ENCODE assay signal across 8 cellular contexts in genomic region chr1:33350611-33351280, GRCh38. TPM values are rescaled to one million over a fixed set of nuclear protein-coding genes. Genes with fewer than 3 reads are reported as not detected.
DNase-seq lines count a peak whose midpoint lies in the region; ATAC-seq and TF ChIP-seq lines count a peak whose summit lies in the region.

No MANE protein-coding gene starts in this region.

- no peak for TF ChIP-seq POLR2A in thyroid gland (IDR thresholded peaks at IDR 0.05)

- peak overlapping the region in 2 of 3 donors; percentile 8 to 57 for H3K4me3 ChIP-seq in thyroid gland (replicated peaks in 1 of 3)

- H3K27ac ChIP-seq in layer of hippocampus (ENCODE audit: low read depth, low read length) (peak overlapping the region; percentile 94), thyroid gland (peak overlapping the region; percentile 84 to 88 (median 85))

- 42 to 51% methylated on average over 6 of the region's 6 CpGs for WGBS in thyroid gland, 2 donors

- CTCF ChIA-PET in activated CD8-positive, alpha-beta memory T cell treated with anti-CD3 and anti-CD28 coated beads, Interleukin-2, amount 10 ng/mL, durations not matched to agents 7 days and 5 days (lab: Charles Lee) = interaction anchor here (1.0 to 3.1 kb wide), 7 partner anchors 9 to 223 kb away, joined by 3 to 17 read pairs (median 4); no protein-coding TSS in a partner anchor

- H3K9me3 ChIP-seq in thyroid gland = no peaks in the 10 kb centered on the region

- DNase-seq in activated CD8-positive, alpha-beta memory T cell treated with anti-CD3 and anti-CD28 coated beads, Interleukin-2, amount 10 ng/mL, durations not matched to agents 7 days and 5 days = no peak
- DNase-seq in activated CD8-positive, alpha-beta memory T cell treated with anti-CD3 and anti-CD28 coated beads, Interleukin-2, amount 50 U/mL, for 48 hours = no peak
- no peak for DNase-seq in activated naive CD8-positive, alpha-beta T cell treated with anti-CD3 and anti-CD28 coated beads, Interleukin-2, amount 10 ng/mL, durations not matched to agents 7 days and 5 days
- DNase-seq in thyroid gland (no peak), cortex of kidney (lab: John Stamatoyannopoulos, UW) (no peak), nucleus accumbens (lab: John Stamatoyannopoulos, UW) (no peak)

- no peaks in the 10 kb centered on the region for H3K27me3 Mint-ChIP-seq in activated CD8-positive, alpha-beta memory T cell treated with anti-CD3 and anti-CD28 coated beads, Interleukin-2, amount 10 ng/mL, durations not matched to agents 7 days and 5 days
- H3K27me3 Mint-ChIP-seq in activated naive CD8-positive, alpha-beta T cell treated with anti-CD3 and anti-CD28 coated beads, Interleukin-2, amount 10 ng/mL, durations not matched to agents 7 days and 5 days = no peaks in the 10 kb centered on the region

- H3K4me3 Mint-ChIP-seq in activated CD8-positive, alpha-beta memory T cell treated with anti-CD3 and anti-CD28 coated beads, Interleukin-2, amount 10 ng/mL, durations not matched to agents 7 days and 5 days = peak overlapping the region; percentile 86
- H3K4me3 Mint-ChIP-seq in activated naive CD8-positive, alpha-beta T cell treated with anti-CD3 and anti-CD28 coated beads, Interleukin-2, amount 10 ng/mL, durations not matched to agents 7 days and 5 days = peak overlapping the region; percentile 84

- TF ChIP-seq CTCF in thyroid gland (IDR thresholded peaks at IDR 0.05) = no peak

- H3K36me3 Mint-ChIP-seq in activated CD8-positive, alpha-beta memory T cell treated with anti-CD3 and anti-CD28 coated beads, Interleukin-2, amount 10 ng/mL, durations not matched to agents 7 days and 5 days = peaks cover 13% of the 10 kb centered on the region
- H3K36me3 Mint-ChIP-seq in activated naive CD8-positive, alpha-beta T cell treated with anti-CD3 and anti-CD28 coated beads, Interleukin-2, amount 10 ng/mL, durations not matched to agents 7 days and 5 days = peaks cover 15% of the 10 kb centered on the region

- ATAC-seq in activated CD8-positive, alpha-beta memory T cell treated with anti-CD3 and anti-CD28 coated beads, Interleukin-2, amount 10 ng/mL, durations not matched to agents 7 days and 5 days = no peak
- no peak for ATAC-seq in activated naive CD8-positive, alpha-beta T cell treated with anti-CD3 and anti-CD28 coated beads, Interleukin-2, amount 10 ng/mL, durations not matched to agents 7 days and 5 days (ENCODE audit: low read depth)
- no peak for ATAC-seq in GM19455 (IDR thresholded peaks at IDR 0.05; ENCODE audit: unreplicated experiment)

- intact Hi-C loops in thyroid gland (cut with DNase I) = no loop called here

- H3K36me3 ChIP-seq in thyroid gland = no peaks in the 10 kb centered on the region

- H3K27ac Mint-ChIP-seq in activated CD8-positive, alpha-beta memory T cell treated with anti-CD3 and anti-CD28 coated beads, Interleukin-2, amount 10 ng/mL, durations not matched to agents 7 days and 5 days = peak overlapping the region; percentile 91
- H3K27ac Mint-ChIP-seq in activated naive CD8-positive, alpha-beta T cell treated with anti-CD3 and anti-CD28 coated beads, Interleukin-2, amount 10 ng/mL, durations not matched to agents 7 days and 5 days = peak overlapping the region; percentile 88

- POLR2A ChIA-PET in activated naive CD8-positive, alpha-beta T cell treated with anti-CD3 and anti-CD28 coated beads, Interleukin-2, amount 10 ng/mL, durations not matched to agents 7 days and 5 days (lab: Charles Lee) = interaction anchor here (0.7 to 1.4 kb wide), 6 partner anchors 12 to 534 kb away, joined by 3 to 4 read pairs (median 4); partner anchors contain the start of genes S100PBP, TRIM62 and YARS1

- H3K27me3 ChIP-seq in layer of hippocampus (ENCODE audit: control insufficient read depth, insufficient read depth, low read length) (no peaks in the 10 kb centered on the region), thyroid gland (no peaks in the 10 kb centered on the region)

- H3K4me1 ChIP-seq in thyroid gland = peaks cover 26 to 29% of the 10 kb centered on the region in 2 donors

- H3K4me1 Mint-ChIP-seq in activated CD8-positive, alpha-beta memory T cell treated with anti-CD3 and anti-CD28 coated beads, Interleukin-2, amount 10 ng/mL, durations not matched to agents 7 days and 5 days = peaks cover 40% of the 10 kb centered on the region
- H3K4me1 Mint-ChIP-seq in activated naive CD8-positive, alpha-beta T cell treated with anti-CD3 and anti-CD28 coated beads, Interleukin-2, amount 10 ng/mL, durations not matched to agents 7 days and 5 days = peaks cover 37% of the 10 kb centered on the region

- H3K9me3 Mint-ChIP-seq in activated CD8-positive, alpha-beta memory T cell treated with anti-CD3 and anti-CD28 coated beads, Interleukin-2, amount 10 ng/mL, durations not matched to agents 7 days and 5 days (ENCODE audit: low read depth) = no peaks in the 10 kb centered on the region
- H3K9me3 Mint-ChIP-seq in activated naive CD8-positive, alpha-beta T cell treated with anti-CD3 and anti-CD28 coated beads, Interleukin-2, amount 10 ng/mL, durations not matched to agents 7 days and 5 days = no peaks in the 10 kb centered on the region

RNA-seq across cellular contexts. Expression of gene A3GALT2, which starts 29.8 kb away (rescaled TPM):
- total RNA-seq in activated CD8-positive, alpha-beta memory T cell treated with anti-CD3 and anti-CD28 coated beads, Interleukin-2, amount 10 ng/mL, durations not matched to agents 7 days and 5 days = not detected
- total RNA-seq in activated naive CD8-positive, alpha-beta T cell treated with anti-CD3 and anti-CD28 coated beads, Interleukin-2, amount 10 ng/mL, durations not matched to agents 7 days and 5 days = under 1 TPM in 1 of 2 experiments, not detected in 1; 0.31 TPM
- total RNA-seq in thyroid gland = under 1 TPM in 1 of 4 donors, not detected in 3; 0.89 TPM
